ENCODE assay signal across 8 cellular contexts in genomic region chrX:119871599-119872395, GRCh38. TPM values are rescaled to one million over a fixed set of nuclear protein-coding genes. Genes with fewer than 3 reads are reported as not detected.
DNase-seq lines count a peak whose midpoint lies in the region; ATAC-seq and TF ChIP-seq lines count a peak whose summit lies in the region.

Gene NDUFA1, plus strand, starts transcription at chrX:119871832. Its CDS starts 80 bp downstream, at chrX:119871912.
Gene RNF113A, minus strand, starts transcription at chrX:119871733. Its CDS starts 120 bp downstream, at chrX:119871613.

- peak within 1 kb of the TSS; percentile 84 for H3K4me3 ChIP-seq in Jurkat, Clone E6-1 (ENCODE audit: low read length)
- peak within 1 kb of the TSS; percentile 81 to 88 for H3K4me3 ChIP-seq in Panc1 (ENCODE audit: low read depth in 2 of 2, low read length in 2 of 2)
- H3K4me3 ChIP-seq in esophagus (ENCODE audit: low read depth in 1 of 2, low read length in 2 of 2), result peak within 1 kb of the TSS; percentile 76 to 79
- H3K4me3 ChIP-seq in muscle layer of duodenum (ENCODE audit: low read depth in 1 of 2, low read length in 2 of 2), result peak within 1 kb of the TSS; percentile 69 to 93

- H3K27me3 Mint-ChIP-seq in activated T-cell treated with anti-CD3 and anti-CD28 coated beads, Interleukin-2, amount 50 U/mL, for 4 hours (ENCODE audit: low read depth), result no peaks in the 10 kb centered on the region

- H3K9me3 ChIP-seq in Panc1 (ENCODE audit: control insufficient read depth, insufficient read depth, low read depth, low read length) (no peaks in the 10 kb centered on the region), esophagus (ENCODE audit: control insufficient read depth in 2 of 2, insufficient read depth in 1 of 2, low read depth in 1 of 2, low read length in 1 of 2) (no peaks in the 10 kb centered on the region), muscle layer of duodenum (ENCODE audit: control insufficient read depth in 1 of 2, low read length in 2 of 2) (no peaks in the 10 kb centered on the region)

- no peaks in the 10 kb centered on the region for H3K36me3 Mint-ChIP-seq in activated T-cell treated with anti-CD3 and anti-CD28 coated beads, Interleukin-2, amount 50 U/mL, for 4 hours (ENCODE audit: insufficient read depth)

- CTCF ChIA-PET in Panc1 (lab: Charles Lee), result no interaction called here

- TSS peak; percentile 85 for BruUV-seq in Panc1 (replicated peaks; lab: Mats Ljungman, UMichigan)

- ATAC-seq in GM21619 (IDR thresholded peaks at IDR 0.05; ENCODE audit: unreplicated experiment) (peak; percentile 92), Panc1 (peak; percentile 99)
- peak; percentile 95 to 97 for ATAC-seq in activated T-cell treated with anti-CD3 and anti-CD28 coated beads, Interleukin-2, amount 50 U/mL, for 4 hours

- H3K27me3 ChIP-seq in Panc1 (ENCODE audit: control insufficient read depth, insufficient read depth, low read length) (no peaks in the 10 kb centered on the region), esophagus (ENCODE audit: control insufficient read depth in 1 of 2, insufficient read depth in 2 of 2, low read length in 2 of 2) (no peaks in the 10 kb centered on the region), muscle layer of duodenum (ENCODE audit: low read depth, low read length) (no peaks in the 10 kb centered on the region)

- peaks cover 16% of the 10 kb centered on the region for H3K4me1 Mint-ChIP-seq in activated T-cell treated with anti-CD3 and anti-CD28 coated beads, Interleukin-2, amount 50 U/mL, for 4 hours (ENCODE audit: low read depth)

- H3K36me3 ChIP-seq in Panc1 (ENCODE audit: control insufficient read depth, insufficient read depth, low read length), result peaks cover 5% of the 10 kb centered on the region; the same call in 1 of the 2 replicates
- H3K36me3 ChIP-seq in esophagus (ENCODE audit: control insufficient read depth in 2 of 2, insufficient read depth in 2 of 2, low read length in 1 of 2), result no peaks in the 10 kb centered on the region
- H3K36me3 ChIP-seq in muscle layer of duodenum (ENCODE audit: control insufficient read depth in 1 of 2, insufficient read depth in 2 of 2, low read length in 2 of 2), result no peaks in the 10 kb centered on the region

- no peaks in the 10 kb centered on the region for H3K9me3 Mint-ChIP-seq in activated T-cell treated with anti-CD3 and anti-CD28 coated beads, Interleukin-2, amount 50 U/mL, for 4 hours

- H3K4me1 ChIP-seq in Panc1 (ENCODE audit: control insufficient read depth, insufficient read depth, low read length) (peaks cover 12% of the 10 kb centered on the region), esophagus (ENCODE audit: control insufficient read depth in 2 of 2, insufficient read depth in 2 of 2, low read length in 1 of 2) (no peaks in the 10 kb centered on the region), muscle layer of duodenum (ENCODE audit: control insufficient read depth in 1 of 2, insufficient read depth in 2 of 2, low read length in 2 of 2) (peaks cover 0 to 8% of the 10 kb centered on the region in 2 donors)

- peak within 1 kb of the TSS; percentile 88 for H3K27ac ChIP-seq in Panc1 (ENCODE audit: low read length)
- H3K27ac ChIP-seq in esophagus (ENCODE audit: low read depth in 2 of 2, low read length in 1 of 2), result peak within 1 kb of the TSS; percentile 95 to 97
- peak within 1 kb of the TSS; percentile 97 for H3K27ac ChIP-seq in muscle layer of duodenum (ENCODE audit: low read length)

- H3K4me3 Mint-ChIP-seq in activated T-cell treated with anti-CD3 and anti-CD28 coated beads, Interleukin-2, amount 50 U/mL, for 4 hours, result peak within 1 kb of the TSS; percentile 100

- intact Hi-C loops in Panc1 (cut with micrococcal nuclease; ENCODE audit: unreplicated experiment), result loop anchor here (5.0 kb wide), 1 partner anchor 79 kb away; the partner anchor contains the start of gene RPL39

- in situ Hi-C loops in Panc1 (cut with HindIII; ENCODE audit: low pct_unique_long_range_greater_than_20kb, low sequenced_read_pairs), result no loop called here

- TF ChIP-seq CTCF in Panc1 (IDR thresholded peaks at IDR 0.05), result no peak

- peak; percentile 97 for DNase-seq in DMS53 (lab: John Stamatoyannopoulos, UW)
- peak; percentile 82 for DNase-seq in Jurkat, Clone E6-1 (ENCODE audit: low read depth, low spot score)
- DNase-seq in Panc1 (ENCODE audit: low read depth, low spot score), result peak; percentile 70
- peak; percentile 75 for DNase-seq in activated T-cell treated with anti-CD3 and anti-CD28 coated beads, Interleukin-2, amount 50 U/mL, for 4 hours
- peak; percentile 64 to 75 for DNase-seq in stimulated activated CD8-positive, alpha-beta memory T cell treated with anti-CD3 and anti-CD28 coated beads, Interleukin-7, amount 100 ng/mL, for 4 hours (ENCODE audit: low read depth in 2 of 2)

- POLR2A ChIA-PET in Panc1 (lab: Charles Lee), result no interaction called here

- WGBS in esophagus, 2 donors, result 0 to 34% methylated on average over 55 to 62 of the region's 62 CpGs

RNA-seq across cellular contexts. Expression of gene NDUFA1, which starts in this region (rescaled TPM):
- polyA plus RNA-seq in Jurkat, Clone E6-1 (2012; ENCODE audit: insufficient read depth, insufficient read length), result 190 TPM
- total RNA-seq in Panc1 (2021; ENCODE audit: unreplicated experiment), result 252 TPM
- 369 TPM for polyA plus RNA-seq in Panc1 (2012; ENCODE audit: insufficient read length)
- total RNA-seq in activated T-cell treated with anti-CD3 and anti-CD28 coated beads, Interleukin-2, amount 50 U/mL, for 4 hours, result 10 to 100 TPM; 82.4 to 87.4 (median 83.8) TPM
- polyA plus RNA-seq in esophagus, result 100 to 1,000 TPM; 146 to 229 TPM

RNA-seq across cellular contexts. Expression of gene RNF113A, which starts in this region (rescaled TPM):
- 23.6 TPM for polyA plus RNA-seq in Jurkat, Clone E6-1 (2012; ENCODE audit: insufficient read depth, insufficient read length)
- total RNA-seq in Panc1 (2021; ENCODE audit: unreplicated experiment), result 23.4 TPM
- 18.0 TPM for polyA plus RNA-seq in Panc1 (2012; ENCODE audit: insufficient read length)
- total RNA-seq in activated T-cell treated with anti-CD3 and anti-CD28 coated beads, Interleukin-2, amount 50 U/mL, for 4 hours, result 10 to 100 TPM; 23.7 to 27.5 (median 24.9) TPM
- 10 to 100 TPM; 13.4 to 13.9 TPM for polyA plus RNA-seq in esophagus

Comparison
In these comparisons a context has a peak if more than half of its experiments do, and no peak if none do; other contexts are left out.
1. Peak in every context shown above with its lines: DNase-seq, ATAC-seq, H3K4me3 ChIP-seq and H3K27ac ChIP-seq.